Comparison of ENCODE assay signal across 9 cellular contexts in genomic region chr19:42129399-42130253, GRCh38. TPM values are rescaled to one million over a fixed set of nuclear protein-coding genes. Genes with fewer than 3 reads are reported as not detected.
DNase-seq lines count a peak whose midpoint lies in the region; ATAC-seq and TF ChIP-seq lines count a peak whose summit lies in the region.
"Had no signal": no experiment of that assay in that cellular context is flagged by ENCODE, and none has a peak within 500 bp of the region (broad histone marks: within the 10 kb centered on the region; RNA-seq: fewer than 3 reads in every experiment).

No MANE protein-coding gene starts in this region.

- intact Hi-C loops in lower leg skin (cut with DNase I; ENCODE audit: low total_unique reads): loop anchor here (10.0 kb wide), 2 partner anchors 105 to 185 kb away; partner anchors contain the start of gene TMEM145

- peak overlapping the region; percentile 44 for H3K4me3 Mint-ChIP-seq in activated CD4-positive, alpha-beta memory T cell treated with anti-CD3 and anti-CD28 coated beads, Interleukin-2, amount 10 ng/mL, durations not matched to agents 7 days and 5 days

- WGBS in lower leg skin, 2 donors: 24 to 30% methylated on average over 19 to 20 of the region's 20 CpGs

- H3K36me3 Mint-ChIP-seq in activated CD4-positive, alpha-beta memory T cell treated with anti-CD3 and anti-CD28 coated beads, Interleukin-2, amount 10 ng/mL, durations not matched to agents 7 days and 5 days (ENCODE audit: low read depth): peaks cover under 1% of the 10 kb centered on the region

- H3K4me3 ChIP-seq in AG10803 (ENCODE audit: low read length): peak overlapping the region; percentile 48
- H3K4me3 ChIP-seq in lower leg skin (ENCODE audit: low read depth, poor library complexity, severe bottlenecking): no peak overlapping the region
- H3K4me3 ChIP-seq: cardiac muscle cell had no signal

- peak overlapping the region; percentile 5 for H3K27ac Mint-ChIP-seq in activated CD4-positive, alpha-beta memory T cell treated with anti-CD3 and anti-CD28 coated beads, Interleukin-2, amount 10 ng/mL, durations not matched to agents 7 days and 5 days

- peaks cover 59% of the 10 kb centered on the region for H3K4me1 Mint-ChIP-seq in activated CD4-positive, alpha-beta memory T cell treated with anti-CD3 and anti-CD28 coated beads, Interleukin-2, amount 10 ng/mL, durations not matched to agents 7 days and 5 days

- no peaks in the 10 kb centered on the region for H3K9me3 Mint-ChIP-seq in activated CD4-positive, alpha-beta memory T cell treated with anti-CD3 and anti-CD28 coated beads, Interleukin-2, amount 10 ng/mL, durations not matched to agents 7 days and 5 days

- no peaks in the 10 kb centered on the region for H3K27me3 Mint-ChIP-seq in activated CD4-positive, alpha-beta memory T cell treated with anti-CD3 and anti-CD28 coated beads, Interleukin-2, amount 10 ng/mL, durations not matched to agents 7 days and 5 days

- POLR2A ChIA-PET in activated CD4-positive, alpha-beta memory T cell treated with anti-CD3 and anti-CD28 coated beads, Interleukin-2, amount 10 ng/mL, durations not matched to agents 7 days and 5 days (lab: Charles Lee): no interaction called here

- TF ChIP-seq POLR2A in GM18951 (IDR thresholded peaks at IDR 0.05; ENCODE audit: extremely low read depth, insufficient read depth, insufficient read length) (peak; percentile 54), lower leg skin (IDR thresholded peaks at IDR 0.05) (no peak)

- DNase-seq in AG10803 (ENCODE audit: low read depth) (peak; percentile 90), lower leg skin (ENCODE audit: low spot score in 2 of 2) (peak; percentile 62 to 86), NCI-H510A (lab: John Stamatoyannopoulos, UW) (no peak), D341Med (ENCODE audit: low spot score) (no peak)
- no peak for DNase-seq in activated CD4-positive, alpha-beta memory T cell treated with anti-CD3 and anti-CD28 coated beads, Interleukin-2, amount 10 ng/mL, durations not matched to agents 7 days and 5 days
- no peak for DNase-seq in stimulated activated CD4-positive, alpha-beta T cell treated with anti-CD3 and anti-CD28 coated beads, Interleukin-2, amount 100 ng/mL, for 48 hours

- in situ Hi-C loops in GM18951 (cut with MboI; ENCODE audit: low sequenced_read_pairs, unreplicated experiment): no loop called here

- CTCF ChIA-PET in activated CD4-positive, alpha-beta memory T cell treated with anti-CD3 and anti-CD28 coated beads, Interleukin-2, amount 10 ng/mL, durations not matched to agents 7 days and 5 days (lab: Charles Lee): interaction anchor here (1.3 to 2.1 kb wide), 2 partner anchors 21 to 55 kb away, joined by 3 to 6 read pairs; no protein-coding TSS in a partner anchor

- peak; percentile 37 for ATAC-seq in HG03103 (IDR thresholded peaks at IDR 0.05; ENCODE audit: low read depth, unreplicated experiment)

- TF ChIP-seq CTCF in AG10803 (conservative IDR thresholded peaks at IDR 0.05; ENCODE audit: low read length): no peak
- TF ChIP-seq CTCF in lower leg skin (IDR thresholded peaks at IDR 0.05): no peak

RNA-seq across cellular contexts. Expression of gene POU2F2, which starts 2.6 kb away (rescaled TPM):
- 10 to 100 TPM; 31.3 to 35.8 TPM for total RNA-seq in activated CD4-positive, alpha-beta memory T cell treated with anti-CD3 and anti-CD28 coated beads, Interleukin-2, amount 10 ng/mL, durations not matched to agents 7 days and 5 days
- total RNA-seq in lower leg skin: 1 to 10 TPM in 2 of 4 donors, under 1 TPM in 2; 0.67 to 3.8 (median 1.0) TPM
- total RNA-seq: cardiac muscle cell had no signal

RNA-seq across cellular contexts. Expression of gene ZNF574, which starts 53.7 kb away (rescaled TPM):
- total RNA-seq in activated CD4-positive, alpha-beta memory T cell treated with anti-CD3 and anti-CD28 coated beads, Interleukin-2, amount 10 ng/mL, durations not matched to agents 7 days and 5 days: 10 to 100 TPM; 14.3 to 14.5 TPM
- total RNA-seq in lower leg skin: 10 to 100 TPM; 28.4 to 52.1 (median 30.8) TPM

RNA-seq across cellular contexts. Expression of gene GRIK5, which starts 59.6 kb away (rescaled TPM):
- total RNA-seq in activated CD4-positive, alpha-beta memory T cell treated with anti-CD3 and anti-CD28 coated beads, Interleukin-2, amount 10 ng/mL, durations not matched to agents 7 days and 5 days: under 1 TPM; 0.38 to 0.68 TPM
- 1 to 10 TPM in 1 of 4 donors, under 1 TPM in 3; 0.11 to 1.4 (median 0.82) TPM for total RNA-seq in lower leg skin

Comparison
In these comparisons a context has a peak if more than half of its experiments do, and no peak if none do; other contexts are left out.
1. DNase-seq: peak in AG10803 (single experiment) and lower leg skin (2 of 2); none in activated CD4-positive, alpha-beta memory T cell treated with anti-CD3 and anti-CD28 coated beads, Interleukin-2, amount 10 ng/mL, durations not matched to agents 7 days and 5 days (single experiment), NCI-H510A (single experiment), stimulated activated CD4-positive, alpha-beta T cell treated with anti-CD3 and anti-CD28 coated beads, Interleukin-2, amount 100 ng/mL, for 48 hours (0 of 2) and D341Med (single experiment).
2. RNA of gene POU2F2, which starts 2.6 kb away (total RNA-seq): 31.3 to 35.8 TPM in activated CD4-positive, alpha-beta memory T cell treated with anti-CD3 and anti-CD28 coated beads, Interleukin-2, amount 10 ng/mL, durations not matched to agents 7 days and 5 days; 0.67 to 3.8 TPM in lower leg skin; every median in the first group is over 4 times any median in the second.